Comparison of ENCODE assay signal across 31 cellular contexts in genomic region chrX:27953161-27953560, GRCh38. TPM values are rescaled to one million over a fixed set of nuclear protein-coding genes. Genes with fewer than 3 reads are reported as not detected.
"Had no signal": no experiment of that assay in that cellular context is flagged by ENCODE, and none has a peak within 500 bp of the region (broad histone marks: within the 10 kb centered on the region; RNA-seq: fewer than 3 reads in every experiment).

No MANE protein-coding gene starts in this region.

- H3K4me1 ChIP-seq: ascending aorta, body of pancreas, Peyer's patch, SJSA1 had no signal

- H3K27ac ChIP-seq: ascending aorta, body of pancreas, Peyer's patch, RWPE1, SJSA1, VCaP had no signal

- ATAC-seq: activated naive CD4-positive, alpha-beta T cell treated with anti-CD3 and anti-CD28 coated beads, Interleukin-2, amount 50 U/mL, for 72 hours; activated naive CD8-positive, alpha-beta T cell treated with anti-CD3 and anti-CD28 coated beads, Interleukin-2, amount 50 U/mL, for 24 hours; activated T-cell treated with anti-CD3 and anti-CD28 coated beads, Interleukin-2, amount 50 U/mL, for 4 hours; body of pancreas; SK-N-SH treated with all-trans-retinoic acid at 6 μM for 48 hours; T-cell had no signal

- H3K9me3 ChIP-seq: ascending aorta, body of pancreas, Peyer's patch, SJSA1 had no signal

- H3K27me3 ChIP-seq: ascending aorta, body of pancreas, Peyer's patch, SJSA1 had no signal

- H3K4me3 ChIP-seq: ascending aorta, body of pancreas, Peyer's patch, SJSA1 had no signal

- H3K36me3 ChIP-seq: ascending aorta, Peyer's patch, SJSA1 had no signal

- DNase-seq: activated CD4-positive, alpha-beta memory T cell treated with anti-CD3 and anti-CD28 coated beads for 36 hours; activated CD4-positive, alpha-beta T cell treated with anti-CD3 and anti-CD28 coated beads, Interleukin-2, amount 10 ng/mL, durations not matched to agents 7 days and 5 days; activated CD4-positive, CD25-positive, alpha-beta regulatory T cell; activated CD8-positive, alpha-beta memory T cell treated with anti-CD3 and anti-CD28 coated beads for 24 hours; activated effector memory CD4-positive, alpha-beta T cell treated with anti-CD3 and anti-CD28 coated beads, Interleukin-2, amount 50 U/mL, for 16 hours; activated naive CD4-positive, alpha-beta T cell treated with Interleukin-2 at 50 U/mL for 16 hours; activated naive CD8-positive, alpha-beta T cell treated with anti-CD3 and anti-CD28 coated beads, Interleukin-2, amount 50 U/mL, for 24 hours; activated T-cell treated with anti-CD3 and anti-CD28 coated beads, Interleukin-2, amount 50 U/mL, for 4 hours; amniotic stem cell; body of pancreas; cortex of kidney; KG1; NCI-H1092; NCI-H1417; NCI-H1930; NCI-H2107; NCI-H2171 treated with DMSO at 0.1 percent for 48 hours; NCI-H226; NCI-H510A; Peyer's patch; Right ventricle myocardium superior; T-cell; T-helper 2 cell; T1000 had no signal

RNA-seq across cellular contexts. Expression of gene DCAF8L1, which starts 28.1 kb away (rescaled TPM):
- total RNA-seq: activated CD4-positive, alpha-beta memory T cell treated with anti-CD3 and anti-CD28 coated beads for 36 hours; activated CD4-positive, alpha-beta T cell treated with anti-CD3 and anti-CD28 coated beads, Interleukin-2, amount 10 ng/mL, durations not matched to agents 7 days and 5 days; activated naive CD4-positive, alpha-beta T cell treated with anti-CD3 and anti-CD28 coated beads, Interleukin-2, amount 50 U/mL, for 72 hours; activated T-cell treated with anti-CD3 and anti-CD28 coated beads, Interleukin-2, amount 50 U/mL, for 4 hours; ascending aorta; body of pancreas; MCF 10A; Peyer's patch; Right ventricle myocardium superior; SJSA1; T-cell had no signal
